In the genomic region with DNA sequence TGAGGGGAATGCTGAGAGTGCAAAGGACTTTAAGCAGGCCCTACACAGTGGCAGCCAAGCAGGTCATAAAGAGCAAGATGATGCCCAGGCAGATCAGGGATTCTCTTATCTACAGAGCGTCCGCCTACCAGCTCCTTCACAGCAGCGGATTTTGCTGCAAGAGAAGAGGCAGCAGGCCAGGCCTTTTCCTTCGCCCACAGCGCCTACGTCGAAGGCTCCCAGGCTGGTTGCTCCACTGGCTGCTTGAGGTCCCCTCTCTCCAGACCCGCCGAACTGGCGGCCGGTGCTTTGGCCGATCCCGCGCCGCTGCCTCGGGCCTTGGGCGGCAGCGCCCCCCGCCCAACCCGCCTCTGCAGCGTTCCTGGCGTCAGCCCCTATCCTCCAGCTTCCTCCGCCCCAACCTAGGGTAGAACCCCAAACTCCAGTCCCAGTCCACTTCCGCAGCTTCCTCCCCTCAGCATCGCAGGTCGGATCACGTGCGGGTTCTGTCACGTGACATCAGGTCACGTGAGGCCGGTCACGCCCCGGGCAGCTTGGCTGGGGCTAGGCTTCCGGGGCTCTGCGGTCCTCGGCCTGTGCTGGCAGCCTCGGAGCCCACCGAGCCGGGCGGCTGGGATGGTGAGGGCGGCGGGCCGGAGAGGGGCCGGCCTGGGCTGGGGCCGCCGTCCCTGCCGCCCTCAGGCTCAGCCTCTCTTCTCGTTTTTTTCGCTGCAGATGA, we compare ENCODE assay signal across 1 cellular context.
TF ChIP-seq lines count a peak whose summit lies in the region.

A gene with protein sequence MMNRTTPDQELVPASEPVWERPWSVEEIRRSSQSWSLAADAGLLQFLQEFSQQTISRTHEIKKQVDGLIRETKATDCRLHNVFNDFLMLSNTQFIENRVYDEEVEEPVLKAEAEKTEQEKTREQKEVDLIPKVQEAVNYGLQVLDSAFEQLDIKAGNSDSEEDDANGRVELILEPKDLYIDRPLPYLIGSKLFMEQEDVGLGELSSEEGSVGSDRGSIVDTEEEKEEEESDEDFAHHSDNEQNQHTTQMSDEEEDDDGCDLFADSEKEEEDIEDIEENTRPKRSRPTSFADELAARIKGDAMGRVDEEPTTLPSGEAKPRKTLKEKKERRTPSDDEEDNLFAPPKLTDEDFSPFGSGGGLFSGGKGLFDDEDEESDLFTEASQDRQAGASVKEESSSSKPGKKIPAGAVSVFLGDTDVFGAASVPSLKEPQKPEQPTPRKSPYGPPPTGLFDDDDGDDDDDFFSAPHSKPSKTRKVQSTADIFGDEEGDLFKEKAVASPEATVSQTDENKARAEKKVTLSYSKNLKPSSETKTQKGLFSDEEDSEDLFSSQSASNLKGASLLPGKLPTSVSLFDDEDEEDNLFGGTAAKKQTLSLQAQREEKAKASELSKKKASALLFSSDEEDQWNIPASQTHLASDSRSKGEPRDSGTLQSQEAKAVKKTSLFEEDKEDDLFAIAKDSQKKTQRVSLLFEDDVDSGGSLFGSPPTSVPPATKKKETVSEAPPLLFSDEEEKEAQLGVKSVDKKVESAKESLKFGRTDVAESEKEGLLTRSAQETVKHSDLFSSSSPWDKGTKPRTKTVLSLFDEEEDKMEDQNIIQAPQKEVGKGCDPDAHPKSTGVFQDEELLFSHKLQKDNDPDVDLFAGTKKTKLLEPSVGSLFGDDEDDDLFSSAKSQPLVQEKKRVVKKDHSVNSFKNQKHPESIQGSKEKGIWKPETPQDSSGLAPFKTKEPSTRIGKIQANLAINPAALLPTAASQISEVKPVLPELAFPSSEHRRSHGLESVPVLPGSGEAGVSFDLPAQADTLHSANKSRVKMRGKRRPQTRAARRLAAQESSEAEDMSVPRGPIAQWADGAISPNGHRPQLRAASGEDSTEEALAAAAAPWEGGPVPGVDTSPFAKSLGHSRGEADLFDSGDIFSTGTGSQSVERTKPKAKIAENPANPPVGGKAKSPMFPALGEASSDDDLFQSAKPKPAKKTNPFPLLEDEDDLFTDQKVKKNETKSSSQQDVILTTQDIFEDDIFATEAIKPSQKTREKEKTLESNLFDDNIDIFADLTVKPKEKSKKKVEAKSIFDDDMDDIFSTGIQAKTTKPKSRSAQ (N-terminal part only) (plus strand): TSS at position 564 of the 718 bp plus-strand sequence. CDS start 52 bp downstream, at position 616.

TF ChIP-seq in H1, 55 proteins besides CTCF, POLR2A, EP300 and RAD21:
- 0 out of 2 replicates have a peak, but pooled peaks have one; percentile 28 for TF ChIP-seq CREB1 (IDR thresholded peaks at IDR 0.05)
- TF ChIP-seq, protein P1, sequence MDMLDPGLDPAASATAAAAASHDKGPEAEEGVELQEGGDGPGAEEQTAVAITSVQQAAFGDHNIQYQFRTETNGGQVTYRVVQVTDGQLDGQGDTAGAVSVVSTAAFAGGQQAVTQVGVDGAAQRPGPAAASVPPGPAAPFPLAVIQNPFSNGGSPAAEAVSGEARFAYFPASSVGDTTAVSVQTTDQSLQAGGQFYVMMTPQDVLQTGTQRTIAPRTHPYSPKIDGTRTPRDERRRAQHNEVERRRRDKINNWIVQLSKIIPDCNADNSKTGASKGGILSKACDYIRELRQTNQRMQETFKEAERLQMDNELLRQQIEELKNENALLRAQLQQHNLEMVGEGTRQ (IDR thresholded peaks at IDR 0.05; ENCODE audit: low read length): peak; percentile 97
- peak; percentile 67 for TF ChIP-seq PHF8 (conservative IDR thresholded peaks at IDR 0.05; ENCODE audit: low read depth, low read length)
- TF ChIP-seq, protein P2, sequence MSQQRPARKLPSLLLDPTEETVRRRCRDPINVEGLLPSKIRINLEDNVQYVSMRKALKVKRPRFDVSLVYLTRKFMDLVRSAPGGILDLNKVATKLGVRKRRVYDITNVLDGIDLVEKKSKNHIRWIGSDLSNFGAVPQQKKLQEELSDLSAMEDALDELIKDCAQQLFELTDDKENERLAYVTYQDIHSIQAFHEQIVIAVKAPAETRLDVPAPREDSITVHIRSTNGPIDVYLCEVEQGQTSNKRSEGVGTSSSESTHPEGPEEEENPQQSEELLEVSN (IDR thresholded peaks at IDR 0.05): peak; percentile 41; the same call in 1 of the 2 replicates
- peak; percentile 84 for TF ChIP-seq KDM4A (IDR thresholded peaks at IDR 0.05; ENCODE audit: low read depth, low read length, severe bottlenecking)
- TF ChIP-seq KDM5A (IDR thresholded peaks at IDR 0.05; ENCODE audit: low read length): peak; percentile 79
- peak in 1 of 2 experiments; percentile 56; a peak in 1 of 4 replicates for TF ChIP-seq HDAC2 (IDR thresholded peaks at IDR 0.05; ENCODE audit: borderline replicate concordance in 1 of 2, low read depth in 2 of 2, low read length in 2 of 2)
- TF ChIP-seq SP4 (IDR thresholded peaks at IDR 0.05; ENCODE audit: low read length): peak; percentile 98
- TF ChIP-seq, protein P3, sequence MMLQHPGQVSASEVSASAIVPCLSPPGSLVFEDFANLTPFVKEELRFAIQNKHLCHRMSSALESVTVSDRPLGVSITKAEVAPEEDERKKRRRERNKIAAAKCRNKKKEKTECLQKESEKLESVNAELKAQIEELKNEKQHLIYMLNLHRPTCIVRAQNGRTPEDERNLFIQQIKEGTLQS (IDR thresholded peaks at IDR 0.05; ENCODE audit: insufficient read depth, low read depth, low read length): peak; percentile 98
- peak; percentile 85 to 95; a peak in 3 of 4 replicates for TF ChIP-seq SIN3A (conservative IDR thresholded peaks at IDR 0.05 in 1 of 2, IDR thresholded peaks at IDR 0.05 in 1 of 2; ENCODE audit: low read depth in 1 of 2, low read length in 2 of 2)
- TF ChIP-seq TBP (IDR thresholded peaks at IDR 0.05; ENCODE audit: low read depth, low read length): peak; percentile 59; the same call in 1 of the 2 replicates
- TF ChIP-seq TAF1 (IDR thresholded peaks at IDR 0.05; ENCODE audit: low read depth, low read length): peak; percentile 53; the same call in 1 of the 2 replicates
- TF ChIP-seq, protein P4, sequence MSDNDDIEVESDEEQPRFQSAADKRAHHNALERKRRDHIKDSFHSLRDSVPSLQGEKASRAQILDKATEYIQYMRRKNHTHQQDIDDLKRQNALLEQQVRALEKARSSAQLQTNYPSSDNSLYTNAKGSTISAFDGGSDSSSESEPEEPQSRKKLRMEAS (IDR thresholded peaks at IDR 0.05): peak; percentile 70
